ENCODE assay signal across 1 cellular context in genomic region chr17:78883090-78883532, GRCh38.
A peak's percentile ranks its signal among the peaks of the same experiment; 100 is the strongest.
TF ChIP-seq lines count a peak whose summit lies in the region.

No MANE protein-coding gene starts in this region.

TF ChIP-seq in HepG2, 621 proteins besides CTCF, POLR2A, EP300 and RAD21 (continued from another document and continues in another):
- 0 out of 2 replicates have a peak, but pooled peaks have one; percentile 4 for TF ChIP-seq ZBTB33 (CRISPR knock-in tag; IDR thresholded peaks at IDR 0.05)
- no peak for TF ChIP-seq ZNF652 (CRISPR knock-in tag; IDR thresholded peaks at IDR 0.05; ENCODE audit: borderline replicate concordance, low read depth)
- 0 out of 2 replicates have a peak, but pooled peaks have one; percentile 4 for TF ChIP-seq ARNTL (CRISPR knock-in tag; IDR thresholded peaks at IDR 0.05)
- 0 out of 2 replicates have a peak, but pooled peaks have one; percentile 5 for TF ChIP-seq FOXK1 (CRISPR knock-in tag; IDR thresholded peaks at IDR 0.05; ENCODE audit: borderline replicate concordance, low read depth)
- peak in 1 of 2 experiments; percentile 44; a peak in 1 of 4 replicates for TF ChIP-seq NR2F1 (CRISPR knock-in tag; IDR thresholded peaks at IDR 0.05)
- TF ChIP-seq ZNF766 (CRISPR knock-in tag; IDR thresholded peaks at IDR 0.05; ENCODE audit: borderline replicate concordance) = no peak
- peak; percentile 20; the same call in 1 of the 2 replicates for TF ChIP-seq FOXA3 (CRISPR knock-in tag; IDR thresholded peaks at IDR 0.05)
- TF ChIP-seq ZNF83 (CRISPR knock-in tag; IDR thresholded peaks at IDR 0.05; ENCODE audit: borderline replicate concordance) = no peak
- TF ChIP-seq HINFP (CRISPR knock-in tag; IDR thresholded peaks at IDR 0.05; ENCODE audit: low read depth) = 0 out of 2 replicates have a peak, but pooled peaks have one; percentile 14
- TF ChIP-seq ZMAT3 (CRISPR knock-in tag; conservative IDR thresholded peaks at IDR 0.05) = 0 out of 2 replicates have a peak, but pooled peaks have one; percentile 5
- peak; percentile 48; the same call in 1 of the 2 replicates for TF ChIP-seq RCOR2 (CRISPR knock-in tag; IDR thresholded peaks at IDR 0.05)
- TF ChIP-seq CEBPB (IDR thresholded peaks at IDR 0.05; ENCODE audit: borderline replicate concordance, low read depth, low read length) = peak; percentile 30; the same call in 1 of the 2 replicates
- 0 out of 2 replicates have a peak, but pooled peaks have one; percentile 9 for TF ChIP-seq MAFG (CRISPR knock-in tag; IDR thresholded peaks at IDR 0.05)
- TF ChIP-seq SP5 (CRISPR knock-in tag; IDR thresholded peaks at IDR 0.05; ENCODE audit: borderline replicate concordance, low read depth) = peak; percentile 71; the same call in 1 of the 2 replicates
- no peak for TF ChIP-seq NFIB (CRISPR knock-in tag; IDR thresholded peaks at IDR 0.05; ENCODE audit: borderline replicate concordance)
- no peak for TF ChIP-seq ZNF598 (CRISPR knock-in tag; IDR thresholded peaks at IDR 0.05; ENCODE audit: borderline replicate concordance)
- TF ChIP-seq POLR2AphosphoS2 (IDR thresholded peaks at IDR 0.05; ENCODE audit: low read depth, low read length) = no peak
- TF ChIP-seq SRSF9 (IDR thresholded peaks at IDR 0.05; ENCODE audit: borderline replicate concordance, insufficient read depth, low read depth, low read length, poor library complexity, severe bottlenecking) = no peak
- no peak for TF ChIP-seq NKX3-1 (CRISPR knock-in tag; IDR thresholded peaks at IDR 0.05)
- TF ChIP-seq SP4 (CRISPR knock-in tag; IDR thresholded peaks at IDR 0.05) = 0 out of 2 replicates have a peak, but pooled peaks have one; percentile 17
- peak; percentile 36; the same call in 1 of the 2 replicates for TF ChIP-seq ZGPAT (CRISPR knock-in tag; IDR thresholded peaks at IDR 0.05)
- 0 out of 2 replicates have a peak, but pooled peaks have one; percentile 17 for TF ChIP-seq ELF3 (CRISPR knock-in tag; IDR thresholded peaks at IDR 0.05)
- no peak for TF ChIP-seq ZNF335 (CRISPR knock-in tag; IDR thresholded peaks at IDR 0.05)
- no peak for TF ChIP-seq CC2D1A (CRISPR knock-in tag; IDR thresholded peaks at IDR 0.05)
- TF ChIP-seq ZNF232 (CRISPR knock-in tag; IDR thresholded peaks at IDR 0.05; ENCODE audit: borderline replicate concordance) = no peak
- no peak for TF ChIP-seq ZSCAN29 (CRISPR knock-in tag; conservative IDR thresholded peaks at IDR 0.05)
- TF ChIP-seq ETV5 (CRISPR knock-in tag; IDR thresholded peaks at IDR 0.05; ENCODE audit: borderline replicate concordance) = peak; percentile 84
- peak; percentile 21; the same call in 1 of the 2 replicates for TF ChIP-seq ZBTB26 (CRISPR knock-in tag; IDR thresholded peaks at IDR 0.05; ENCODE audit: borderline replicate concordance)
- 0 out of 2 replicates have a peak, but pooled peaks have one; percentile 60 for TF ChIP-seq SIN3A (IDR thresholded peaks at IDR 0.05; ENCODE audit: borderline replicate concordance, low read depth, low read length)
- TF ChIP-seq ARID5B (CRISPR knock-in tag; IDR thresholded peaks at IDR 0.05) = peak; percentile 50; the same call in 1 of the 2 replicates
- TF ChIP-seq HIVEP1 (CRISPR knock-in tag; IDR thresholded peaks at IDR 0.05) = peak; percentile 60
- TF ChIP-seq ZSCAN30 (CRISPR knock-in tag; IDR thresholded peaks at IDR 0.05) = no peak
- TF ChIP-seq JUNB (CRISPR knock-in tag; IDR thresholded peaks at IDR 0.05; ENCODE audit: borderline replicate concordance) = no peak
- TF ChIP-seq HNF1B (CRISPR knock-in tag; IDR thresholded peaks at IDR 0.05) = no peak
- TF ChIP-seq GPN1 (CRISPR knock-in tag; IDR thresholded peaks at IDR 0.05; ENCODE audit: borderline replicate concordance) = no peak
- no peak for TF ChIP-seq PAX8 (CRISPR knock-in tag; IDR thresholded peaks at IDR 0.05; ENCODE audit: borderline replicate concordance)
- TF ChIP-seq ZNF510 (CRISPR knock-in tag; IDR thresholded peaks at IDR 0.05; ENCODE audit: low read depth) = no peak
- TF ChIP-seq CEBPG (CRISPR knock-in tag; IDR thresholded peaks at IDR 0.05) = peak; percentile 54
- no peak for TF ChIP-seq NBN (conservative IDR thresholded peaks at IDR 0.05)
- TF ChIP-seq MED8 (CRISPR knock-in tag; IDR thresholded peaks at IDR 0.05; ENCODE audit: insufficient replicate concordance) = peak; percentile 36
- peak; percentile 54; the same call in 1 of the 2 replicates for TF ChIP-seq ZNF574 (CRISPR knock-in tag; IDR thresholded peaks at IDR 0.05)
- TF ChIP-seq ZNF772 (CRISPR knock-in tag; IDR thresholded peaks at IDR 0.05) = 0 out of 2 replicates have a peak, but pooled peaks have one; percentile 13
- peak; percentile 86 for TF ChIP-seq KAT8 (CRISPR knock-in tag; IDR thresholded peaks at IDR 0.05)
- no peak; the same call in 1 of the 2 replicates for TF ChIP-seq NFE2L1 (CRISPR knock-in tag; IDR thresholded peaks at IDR 0.05; ENCODE audit: borderline replicate concordance)
- no peak for TF ChIP-seq HMGA1 (CRISPR knock-in tag; conservative IDR thresholded peaks at IDR 0.05)
- no peak for TF ChIP-seq ZNF577 (CRISPR knock-in tag; IDR thresholded peaks at IDR 0.05; ENCODE audit: borderline replicate concordance, low read depth)
- 0 out of 2 replicates have a peak, but pooled peaks have one; percentile 47 for TF ChIP-seq ATF3 (CRISPR knock-in tag; IDR thresholded peaks at IDR 0.05)
- no peak for TF ChIP-seq FOXO1 (CRISPR knock-in tag; IDR thresholded peaks at IDR 0.05)
- TF ChIP-seq MAX (IDR thresholded peaks at IDR 0.05) = peak; percentile 24; the same call in 1 of the 2 replicates
- TF ChIP-seq HNF4A (CRISPR knock-in tag; IDR thresholded peaks at IDR 0.05) = peak; percentile 35
- no peak for TF ChIP-seq CHCHD3 (CRISPR knock-in tag; IDR thresholded peaks at IDR 0.05)
- TF ChIP-seq SIX4 (CRISPR knock-in tag; IDR thresholded peaks at IDR 0.05) = no peak
- TF ChIP-seq KDM3A (CRISPR knock-in tag; IDR thresholded peaks at IDR 0.05; ENCODE audit: low read depth) = no peak
- no peak for TF ChIP-seq SP1 (IDR thresholded peaks at IDR 0.05)
- TF ChIP-seq SP1 (CRISPR knock-in tag; IDR thresholded peaks at IDR 0.05) = peak; percentile 21; the same call in 1 of the 2 replicates
- peak; percentile 92 for TF ChIP-seq GABPB1 (CRISPR knock-in tag; IDR thresholded peaks at IDR 0.05)
- peak; percentile 42 for TF ChIP-seq GATAD2A (CRISPR knock-in tag; IDR thresholded peaks at IDR 0.05)
- TF ChIP-seq ZNF660 (CRISPR knock-in tag; IDR thresholded peaks at IDR 0.05; ENCODE audit: borderline replicate concordance, low read depth) = no peak
